In genomic region chr6:138194221-138194620, GRCh38 we compare ENCODE assay signal across 28 cellular contexts. TPM values are rescaled to one million over a fixed set of nuclear protein-coding genes. Genes with fewer than 3 reads are reported as not detected.
DNase-seq lines count a peak whose midpoint lies in the region; ATAC-seq and TF ChIP-seq lines count a peak whose summit lies in the region.
"Had no signal": no experiment of that assay in that cellular context is flagged by ENCODE, and none has a peak within 500 bp of the region (broad histone marks: within the 10 kb centered on the region; RNA-seq: fewer than 3 reads in every experiment).

No MANE protein-coding gene starts in this region.

- no peak for ATAC-seq in HG03432 (IDR thresholded peaks at IDR 0.05; ENCODE audit: unreplicated experiment)
- no peak for ATAC-seq in heart right ventricle
- ATAC-seq in natural killer cell treated with Interleukin-12 subunit alpha and Interleukin-12 subunit beta and Interleukin-15 and Interleukin-18, amount 100 ng/mL, for 72 hours = no peak
- ATAC-seq: activated CD8-positive, alpha-beta memory T cell treated with anti-CD3 and anti-CD28 coated beads, Interleukin-2, amount 10 ng/mL, durations not matched to agents 7 days and 5 days; activated T-cell treated with anti-CD3 and anti-CD28 coated beads, Interleukin-2, amount 50 U/mL, for 72 hours; GM12878 had no signal

- H3K9me3 ChIP-seq in heart right ventricle = no peaks in the 10 kb centered on the region

- WGBS in heart right ventricle, 2 donors = 68 to 79% methylated on average over 4 of the region's 4 CpGs

- H3K4me3 ChIP-seq in heart right ventricle = no peak overlapping the region
- H3K4me3 ChIP-seq: GM12878, GM23248 had no signal

- H3K27ac Mint-ChIP-seq in type B pancreatic cell = peak overlapping the region; percentile 24
- no peak overlapping the region for H3K27ac Mint-ChIP-seq in natural killer cell treated with Interleukin-12 subunit alpha and Interleukin-12 subunit beta and Interleukin-15 and Interleukin-18, amount 100 ng/mL, for 72 hours
- H3K27ac Mint-ChIP-seq: activated CD4-positive, alpha-beta T cell treated with anti-CD3 and anti-CD28 coated beads, Interleukin-2, amount 10 ng/mL, durations not matched to agents 7 days and 5 days; activated CD8-positive, alpha-beta memory T cell treated with anti-CD3 and anti-CD28 coated beads, Interleukin-2, amount 10 ng/mL, durations not matched to agents 7 days and 5 days; activated T-cell treated with anti-CD3 and anti-CD28 coated beads, Interleukin-2, amount 50 U/mL, for 72 hours; CD4-positive, CD25-positive, alpha-beta regulatory T cell; memory B cell had no signal

- peaks cover 3% of the 10 kb centered on the region for H3K9me3 Mint-ChIP-seq in type B pancreatic cell
- H3K9me3 Mint-ChIP-seq in natural killer cell treated with Interleukin-12 subunit alpha and Interleukin-12 subunit beta and Interleukin-15 and Interleukin-18, amount 100 ng/mL, for 72 hours = no peaks in the 10 kb centered on the region
- H3K9me3 Mint-ChIP-seq: activated CD4-positive, alpha-beta T cell treated with anti-CD3 and anti-CD28 coated beads, Interleukin-2, amount 10 ng/mL, durations not matched to agents 7 days and 5 days; activated T-cell treated with anti-CD3 and anti-CD28 coated beads, Interleukin-2, amount 50 U/mL, for 72 hours; memory B cell had no signal

- no peak for TF ChIP-seq CTCF in type B pancreatic cell (conservative IDR thresholded peaks at IDR 0.05)
- no peak for TF ChIP-seq CTCF in heart right ventricle (IDR thresholded peaks at IDR 0.05)

- H3K27me3 Mint-ChIP-seq in type B pancreatic cell = no peaks in the 10 kb centered on the region
- H3K27me3 Mint-ChIP-seq in natural killer cell treated with Interleukin-12 subunit alpha and Interleukin-12 subunit beta and Interleukin-15 and Interleukin-18, amount 100 ng/mL, for 72 hours = peaks cover 7 to 20% of the 10 kb centered on the region in 2 donors
- H3K27me3 Mint-ChIP-seq: activated CD4-positive, alpha-beta T cell treated with anti-CD3 and anti-CD28 coated beads, Interleukin-2, amount 10 ng/mL, durations not matched to agents 7 days and 5 days; brain; CD4-positive, CD25-positive, alpha-beta regulatory T cell had no signal

- H3K36me3 Mint-ChIP-seq in type B pancreatic cell = no peaks in the 10 kb centered on the region
- no peaks in the 10 kb centered on the region for H3K36me3 Mint-ChIP-seq in natural killer cell treated with Interleukin-12 subunit alpha and Interleukin-12 subunit beta and Interleukin-15 and Interleukin-18, amount 100 ng/mL, for 72 hours
- H3K36me3 Mint-ChIP-seq: activated CD8-positive, alpha-beta memory T cell treated with anti-CD3 and anti-CD28 coated beads, Interleukin-2, amount 10 ng/mL, durations not matched to agents 7 days and 5 days; CD4-positive, CD25-positive, alpha-beta regulatory T cell; memory B cell had no signal

- intact Hi-C loops in heart right ventricle (cut with DNase I) = no loop called here

- no peak overlapping the region for H3K27ac ChIP-seq in heart right ventricle
- H3K27ac ChIP-seq: GM23248, WERI-Rb-1 had no signal

- H3K4me3 Mint-ChIP-seq in type B pancreatic cell = no peak overlapping the region
- no peak overlapping the region for H3K4me3 Mint-ChIP-seq in natural killer cell treated with Interleukin-12 subunit alpha and Interleukin-12 subunit beta and Interleukin-15 and Interleukin-18, amount 100 ng/mL, for 72 hours
- H3K4me3 Mint-ChIP-seq: activated CD4-positive, alpha-beta T cell treated with anti-CD3 and anti-CD28 coated beads, Interleukin-2, amount 10 ng/mL, durations not matched to agents 7 days and 5 days; activated CD8-positive, alpha-beta memory T cell treated with anti-CD3 and anti-CD28 coated beads, Interleukin-2, amount 10 ng/mL, durations not matched to agents 7 days and 5 days; activated T-cell treated with anti-CD3 and anti-CD28 coated beads, Interleukin-2, amount 50 U/mL, for 72 hours; brain; CD4-positive, CD25-positive, alpha-beta regulatory T cell; memory B cell had no signal

- no peaks in the 10 kb centered on the region for H3K36me3 ChIP-seq in heart right ventricle
- H3K36me3 ChIP-seq: WERI-Rb-1 had no signal

- H3K4me1 ChIP-seq in heart right ventricle = no peaks in the 10 kb centered on the region

- peaks cover 11% of the 10 kb centered on the region for H3K4me1 Mint-ChIP-seq in type B pancreatic cell (ENCODE audit: unreplicated experiment)
- no peaks in the 10 kb centered on the region for H3K4me1 Mint-ChIP-seq in natural killer cell treated with Interleukin-12 subunit alpha and Interleukin-12 subunit beta and Interleukin-15 and Interleukin-18, amount 100 ng/mL, for 72 hours (ENCODE audit: low read depth in 2 of 2)
- H3K4me1 Mint-ChIP-seq: activated CD4-positive, alpha-beta T cell treated with anti-CD3 and anti-CD28 coated beads, Interleukin-2, amount 10 ng/mL, durations not matched to agents 7 days and 5 days; activated CD8-positive, alpha-beta memory T cell treated with anti-CD3 and anti-CD28 coated beads, Interleukin-2, amount 10 ng/mL, durations not matched to agents 7 days and 5 days; brain; CD4-positive, CD25-positive, alpha-beta regulatory T cell; memory B cell had no signal

- DNase-seq in DMS 273 (lab: John Stamatoyannopoulos, UW; ENCODE audit: unreplicated experiment) (peak; percentile 21), DMS 273 treated with DMSO at 0.1 percent for 48 hours (lab: John Stamatoyannopoulos, UW) (no peak), cerebellum (ENCODE audit: low spot score) (peak; percentile 43), mucosa of gallbladder (ENCODE audit: low spot score) (peak; percentile 32), type B pancreatic cell (ENCODE audit: extremely low spot score, unreplicated experiment) (no peak), heart right ventricle (no peak)
- DNase-seq in natural killer cell treated with Interleukin-12 subunit alpha and Interleukin-12 subunit beta and Interleukin-15 and Interleukin-18, amount 100 ng/mL, for 72 hours (ENCODE audit: low spot score) = no peak
- DNase-seq: 8988T; activated CD4-positive, alpha-beta T cell treated with anti-CD3 and anti-CD28 coated beads, Interleukin-2, amount 10 ng/mL, durations not matched to agents 7 days and 5 days; activated CD8-positive, alpha-beta memory T cell treated with anti-CD3 and anti-CD28 coated beads, Interleukin-2, amount 10 ng/mL, durations not matched to agents 7 days and 5 days; activated naive CD4-positive, alpha-beta T cell treated with Interleukin-2 at 50 U/mL for 16 hours; activated T-cell treated with anti-CD3 and anti-CD28 coated beads, Interleukin-2, amount 50 U/mL, for 72 hours; CD4-positive, CD25-positive, alpha-beta regulatory T cell; effector CD4-positive, alpha-beta T cell; foreskin fibroblast; GM23248; NCI-H1417 treated with DMSO at 0.1 percent for 48 hours; NCI-H510A; SHP77; WERI-Rb-1 had no signal

- H3K27me3 ChIP-seq in heart right ventricle = no peaks in the 10 kb centered on the region

RNA-seq across cellular contexts. Expression of gene PBOV1, which starts 24.1 kb away (rescaled TPM):
- total RNA-seq in cerebellum (not detected), mucosa of gallbladder (not detected), type B pancreatic cell (ENCODE audit: low replicate concordance) (not detected in 2 replicates), heart right ventricle (not detected)
- polyA plus RNA-seq in heart right ventricle = not detected
- total RNA-seq in natural killer cell treated with Interleukin-12 subunit alpha and Interleukin-12 subunit beta and Interleukin-15 and Interleukin-18, amount 100 ng/mL, for 72 hours = not detected
- total RNA-seq: activated CD4-positive, alpha-beta T cell treated with anti-CD3 and anti-CD28 coated beads, Interleukin-2, amount 10 ng/mL, durations not matched to agents 7 days and 5 days; activated CD8-positive, alpha-beta memory T cell treated with anti-CD3 and anti-CD28 coated beads, Interleukin-2, amount 10 ng/mL, durations not matched to agents 7 days and 5 days; activated T-cell treated with anti-CD3 and anti-CD28 coated beads, Interleukin-2, amount 50 U/mL, for 72 hours; CD4-positive, CD25-positive, alpha-beta regulatory T cell; epithelial cell of proximal tubule; GM12878; GM23248; skeletal muscle tissue; T-helper 2 cell treated with Interferon-gamma antibody and Interleukin-4, amounts not matched to agents 100 ng/mL and 5 ng/mL, for 36 hours had no signal
- polyA plus RNA-seq: adipose tissue; CD4-positive, CD25-positive, alpha-beta regulatory T cell; GM12878; GM23248 had no signal

RNA-seq across cellular contexts. Expression of gene ARFGEF3, which starts 32.5 kb away (rescaled TPM):
- total RNA-seq in cerebellum (38.3 TPM), mucosa of gallbladder (17.6 TPM), type B pancreatic cell (ENCODE audit: low replicate concordance) (24.0 and 31.7 TPM in 2 replicates), heart right ventricle (10 to 100 TPM in 2 of 10 donors, 1 to 10 TPM in 8; 1.1 to 11.1 (median 4.6) TPM)
- polyA plus RNA-seq in heart right ventricle = under 1 TPM; 0.33 to 0.73 TPM
- total RNA-seq in natural killer cell treated with Interleukin-12 subunit alpha and Interleukin-12 subunit beta and Interleukin-15 and Interleukin-18, amount 100 ng/mL, for 72 hours = under 1 TPM; 0.25 to 0.45 TPM
- total RNA-seq: CD4-positive, CD25-positive, alpha-beta regulatory T cell had no signal
- polyA plus RNA-seq: CD4-positive, CD25-positive, alpha-beta regulatory T cell had no signal

Comparison
In these comparisons a context has a peak if more than half of its experiments do, and no peak if none do; other contexts are left out.
1. DNase-seq: peak in DMS 273 (single experiment), cerebellum (single experiment) and mucosa of gallbladder (single experiment); none in DMS 273 treated with DMSO at 0.1 percent for 48 hours (single experiment), type B pancreatic cell (single experiment), heart right ventricle (0 of 2) and natural killer cell treated with Interleukin-12 subunit alpha and Interleukin-12 subunit beta and Interleukin-15 and Interleukin-18, amount 100 ng/mL, for 72 hours (single experiment).